ENCODE assay signal across 18 cellular contexts in the genomic region with DNA sequence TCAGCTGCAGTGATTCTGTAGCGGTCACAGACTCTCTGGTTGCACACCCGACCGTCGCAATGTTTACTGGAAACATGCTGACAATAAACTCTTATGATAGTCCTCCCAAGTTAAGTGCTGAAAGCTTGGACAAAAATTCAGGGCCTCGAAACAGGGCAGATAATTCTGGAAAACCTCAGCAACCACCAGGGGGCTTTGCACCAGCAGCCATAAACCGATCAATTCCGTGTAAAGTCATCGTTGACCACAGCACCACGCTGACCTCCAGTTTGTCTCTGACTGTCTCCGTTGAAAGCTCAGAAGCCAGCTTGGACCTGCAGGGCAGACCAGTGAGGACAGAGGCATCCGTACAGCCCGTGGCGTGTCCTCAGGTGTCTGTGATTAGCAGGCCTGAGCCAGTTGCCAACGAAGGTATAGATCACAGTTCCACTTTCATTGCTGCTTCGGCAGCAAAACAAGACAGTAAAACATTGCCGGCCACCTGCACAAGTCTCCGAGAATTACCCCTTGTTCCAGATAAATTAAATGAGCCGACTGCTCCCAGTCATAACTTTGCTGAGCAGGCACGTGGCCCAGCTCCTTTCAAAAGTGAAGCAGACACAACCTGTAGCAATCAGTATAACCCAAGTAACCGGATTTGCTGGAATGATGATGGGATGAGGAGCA.
DNase-seq lines count a peak whose midpoint lies in the region; ATAC-seq and TF ChIP-seq lines count a peak whose summit lies in the region.
"Had no signal": no experiment of that assay in that cellular context is flagged by ENCODE, and none has a peak within 500 bp of the region (broad histone marks: within the 10 kb centered on the region; RNA-seq: fewer than 3 reads in every experiment).

No MANE protein-coding gene starts in this region.

- 93 to 96% methylated on average over 20 of the region's 20 CpGs for WGBS in tibial nerve, 2 donors

- H3K4me3 ChIP-seq in LNCaP clone FGC (ENCODE audit: low read depth, low read length) (no peak overlapping the region), astrocyte of the spinal cord (ENCODE audit: low read depth, low read length) (no peak overlapping the region), mucosa of descending colon (no peak overlapping the region), tibial nerve (no peak overlapping the region)
- H3K4me3 ChIP-seq: GM23248, psoas muscle, stomach had no signal

- H3K27ac ChIP-seq in tibial nerve, result no peak overlapping the region
- H3K27ac ChIP-seq: GM23248, psoas muscle, stomach had no signal

- H3K27me3 ChIP-seq in tibial nerve, result no peaks in the 10 kb centered on the region
- H3K27me3 ChIP-seq: stomach had no signal

- ATAC-seq in mucosa of descending colon (peak; percentile 65), GM19023 (IDR thresholded peaks at IDR 0.05; ENCODE audit: unreplicated experiment) (no peak), GM18867 (IDR thresholded peaks at IDR 0.05; ENCODE audit: unreplicated experiment) (no peak)
- ATAC-seq: psoas muscle had no signal

- TF ChIP-seq EP300 in tibial nerve (IDR thresholded peaks at IDR 0.05), result no peak

- intact Hi-C loops in mucosa of descending colon (cut with DNase I, micrococcal nuclease), result no loop called here

- TF ChIP-seq POLR2A in tibial nerve (IDR thresholded peaks at IDR 0.05), result no peak

- TF ChIP-seq CTCF in LNCaP clone FGC (IDR thresholded peaks at IDR 0.05; ENCODE audit: control insufficient read depth, extremely low read depth, insufficient read depth) (0 out of 2 replicates have a peak, but pooled peaks have one; percentile 8), astrocyte of the spinal cord (IDR thresholded peaks at IDR 0.05; ENCODE audit: low read depth, low read length) (peak; percentile 23), mucosa of descending colon (IDR thresholded peaks at IDR 0.05) (no peak), tibial nerve (IDR thresholded peaks at IDR 0.05) (no peak)

- DNase-seq in DMS153 treated with DMSO at 0.1 percent for 48 hours (lab: John Stamatoyannopoulos, UW; ENCODE audit: unreplicated experiment) (peak; percentile 64), LNCaP clone FGC (ENCODE audit: low read depth) (no peak), astrocyte of the spinal cord (ENCODE audit: low read depth, low spot score) (no peak), mucosa of descending colon (peak in 2 of 3 donors; percentile 35 to 38), inferior parietal cortex (ENCODE audit: extremely low spot score) (no peak), tibial nerve (ENCODE audit: low spot score in 2 of 2) (no peak)
- DNase-seq: activated CD4-positive, alpha-beta T cell treated with anti-CD3 and anti-CD28 coated beads for 48 hours; activated T-cell treated with anti-CD3 and anti-CD28 coated beads for 4 hours; effector CD8-positive, alpha-beta T cell; GM23248; naive B cell; NCI-H2227 treated with DMSO at 0.1 percent for 48 hours; psoas muscle; SIG-M5; stomach; T-helper 9 cell had no signal

- in situ Hi-C loops in astrocyte of the spinal cord (cut with HindIII; ENCODE audit: low sequenced_read_pairs), result no loop called here

- no peaks in the 10 kb centered on the region for H3K9me3 ChIP-seq in mucosa of descending colon
- H3K9me3 ChIP-seq in tibial nerve, result no peaks in the 10 kb centered on the region
- H3K9me3 ChIP-seq: psoas muscle, stomach had no signal

- H3K36me3 ChIP-seq in mucosa of descending colon (ENCODE audit: low read depth) (no peaks in the 10 kb centered on the region), tibial nerve (peaks cover 0 to 49% (median 0%) of the 10 kb centered on the region in 3 donors)

- H3K4me1 ChIP-seq in mucosa of descending colon (ENCODE audit: low read depth), result peaks cover 3% of the 10 kb centered on the region
- no peaks in the 10 kb centered on the region for H3K4me1 ChIP-seq in tibial nerve
- H3K4me1 ChIP-seq: psoas muscle, stomach had no signal

Comparison
In these comparisons a context has a peak if more than half of its experiments do, and no peak if none do; other contexts are left out.
1. DNase-seq: peak in DMS153 treated with DMSO at 0.1 percent for 48 hours (single experiment) and mucosa of descending colon (2 of 3); none in LNCaP clone FGC (single experiment), astrocyte of the spinal cord (single experiment), inferior parietal cortex (single experiment) and tibial nerve (0 of 2).
2. CTCF ChIP-seq: peak in LNCaP clone FGC (single experiment) and astrocyte of the spinal cord (single experiment); none in mucosa of descending colon (single experiment) and tibial nerve (0 of 5).